In genomic region chr7:80870806-80871205, GRCh38 we compare ENCODE assay signal across 23 cellular contexts. TPM values are rescaled to one million over a fixed set of nuclear protein-coding genes. Genes with fewer than 3 reads are reported as not detected.
A peak's percentile ranks its signal among the peaks of the same experiment; 100 is the strongest.
DNase-seq lines count a peak whose midpoint lies in the region; TF ChIP-seq lines count a peak whose summit lies in the region.
"Had no signal": no experiment of that assay in that cellular context is flagged by ENCODE, and none has a peak within 500 bp of the region (broad histone marks: within the 10 kb centered on the region; RNA-seq: fewer than 3 reads in every experiment).

No MANE protein-coding gene starts in this region.

- in situ Hi-C loops in mammary epithelial cell (cut with MboI; ENCODE audit: low sequenced_read_pairs in 2 of 2): no loop called here

- H3F3A ChIP-seq in neural progenitor cell (ENCODE audit: low read depth): no peaks in the 10 kb centered on the region

- no peak overlapping the region for H2AFZ ChIP-seq in mammary epithelial cell (ENCODE audit: low read depth, low read length)
- H2AFZ ChIP-seq in neural progenitor cell (replicated peaks): no peak overlapping the region

- H3K36me3 ChIP-seq in mammary epithelial cell (ENCODE audit: insufficient read depth, low read length) (peaks cover 12% of the 10 kb centered on the region), neural progenitor cell (no peaks in the 10 kb centered on the region)
- H3K36me3 ChIP-seq: heart left ventricle, stomach, upper lobe of right lung had no signal

- no peak for TF ChIP-seq CTCF in MCF 10A (IDR thresholded peaks at IDR 0.05; ENCODE audit: unreplicated experiment)
- TF ChIP-seq CTCF in mammary epithelial cell (conservative IDR thresholded peaks at IDR 0.05 in 1 of 2, IDR thresholded peaks at IDR 0.05 in 1 of 2; ENCODE audit: extremely low read depth in 1 of 2, insufficient read depth in 1 of 2, low read depth in 1 of 2, low read length in 2 of 2): no peak
- no peak for TF ChIP-seq CTCF in neural progenitor cell (IDR thresholded peaks at IDR 0.05)

- no peaks in the 10 kb centered on the region for H3K9me3 Mint-ChIP-seq in MCF 10A (ENCODE audit: unreplicated experiment)
- H3K9me3 Mint-ChIP-seq in neural progenitor cell: no peaks in the 10 kb centered on the region
- H3K9me3 Mint-ChIP-seq: T-helper 1 cell treated with Interleukin-12 subunit alpha and Interleukin-12 subunit beta and Interleukin-4 antibody, amounts not matched to agents 30 μg/mL and 1 μg/mL, for 36 hours had no signal

- dilution Hi-C loops in mammary epithelial cell (cut with HindIII; ENCODE audit: low sequenced_read_pairs): no loop called here

- peaks cover 30% of the 10 kb centered on the region for H3K4me1 Mint-ChIP-seq in MCF 10A (ENCODE audit: insufficient read depth, unreplicated experiment)
- peaks cover 16% of the 10 kb centered on the region for H3K4me1 Mint-ChIP-seq in neural progenitor cell

- no peak for DNase-seq in MCF 10A (ENCODE audit: unreplicated experiment)
- DNase-seq in mammary epithelial cell: no peak
- no peak for DNase-seq in epithelial cell of prostate (ENCODE audit: low read depth, low spot score)
- DNase-seq in neural progenitor cell (ENCODE audit: low spot score): peak; percentile 2
- DNase-seq in NCI-H2081 treated with DMSO at 0.1 percent for 48 hours (lab: John Stamatoyannopoulos, UW): no peak
- DNase-seq in HUDEP-2 (lab: John Stamatoyannopoulos, UW; ENCODE audit: unreplicated experiment in 76 of 76): no peak
- DNase-seq in stimulated activated naive CD4-positive, alpha-beta T cell (lab: John Stamatoyannopoulos, UW): no peak
- DNase-seq in kidney tubule cell (ENCODE audit: low spot score): no peak
- DNase-seq: activated CD8-positive, alpha-beta T cell treated with anti-CD3 and anti-CD28 coated beads, Interleukin-2, amount 10 ng/mL, durations not matched to agents 7 days and 5 days; activated effector memory CD4-positive, alpha-beta T cell treated with anti-CD3 and anti-CD28 coated beads, Interleukin-2, amount 50 U/mL, for 16 hours; activated T-cell treated with anti-CD3 and anti-CD28 coated beads for 4 hours; C1 segment of cervical spinal cord; Caco-2; dorsolateral prefrontal cortex; heart left ventricle; IMR-90; NCI-H1105; NCI-H2029; NCI-H446; SJCRH30; stomach; upper lobe of right lung had no signal

- H3K4me1 ChIP-seq in mammary epithelial cell (ENCODE audit: insufficient read depth, low read length) (peaks cover 11% of the 10 kb centered on the region), neural progenitor cell (no peaks in the 10 kb centered on the region)
- H3K4me1 ChIP-seq: upper lobe of right lung had no signal

- BruUV-seq in MCF 10A (replicated peaks; lab: Mats Ljungman, UMichigan) (no TSS peak), mammary epithelial cell (replicated peaks; lab: Mats Ljungman, UMichigan) (no TSS peak)

- H3K27ac Mint-ChIP-seq in MCF 10A (ENCODE audit: low read depth, unreplicated experiment): peak overlapping the region; percentile 44
- H3K27ac Mint-ChIP-seq in neural progenitor cell: no peak overlapping the region
- H3K27ac Mint-ChIP-seq: activated CD8-positive, alpha-beta T cell treated with anti-CD3 and anti-CD28 coated beads, Interleukin-2, amount 10 ng/mL, durations not matched to agents 7 days and 5 days; T-helper 1 cell treated with Interleukin-12 subunit alpha and Interleukin-12 subunit beta and Interleukin-4 antibody, amounts not matched to agents 30 μg/mL and 1 μg/mL, for 36 hours had no signal

- no peak overlapping the region for H3K27ac ChIP-seq in mammary epithelial cell (ENCODE audit: insufficient read depth, low read depth, low read length)
- H3K27ac ChIP-seq in epithelial cell of prostate: peak overlapping the region; percentile 44
- no peak overlapping the region for H3K27ac ChIP-seq in neural progenitor cell
- H3K27ac ChIP-seq: dorsolateral prefrontal cortex, SJCRH30, upper lobe of right lung had no signal

- peaks cover 44% of the 10 kb centered on the region for H3K36me3 Mint-ChIP-seq in MCF 10A (ENCODE audit: insufficient read depth, unreplicated experiment)
- peaks cover 3% of the 10 kb centered on the region for H3K36me3 Mint-ChIP-seq in neural progenitor cell

- H3K4me3 Mint-ChIP-seq in MCF 10A (ENCODE audit: unreplicated experiment) (no peak overlapping the region), neural progenitor cell (no peak overlapping the region)
- H3K4me3 Mint-ChIP-seq: activated CD8-positive, alpha-beta T cell treated with anti-CD3 and anti-CD28 coated beads, Interleukin-2, amount 10 ng/mL, durations not matched to agents 7 days and 5 days; T-helper 1 cell treated with Interleukin-12 subunit alpha and Interleukin-12 subunit beta and Interleukin-4 antibody, amounts not matched to agents 30 μg/mL and 1 μg/mL, for 36 hours had no signal

- H3K27me3 ChIP-seq in mammary epithelial cell (ENCODE audit: insufficient read depth, low read length) (no peaks in the 10 kb centered on the region), neural progenitor cell (no peaks in the 10 kb centered on the region)
- H3K27me3 ChIP-seq: dorsolateral prefrontal cortex, heart left ventricle, SJCRH30, stomach, upper lobe of right lung had no signal

- WGBS in mammary epithelial cell (ENCODE audit: low coverage, missing lambda C conversion rate): 70% methylated on average over 3 of the region's 3 CpGs

- CTCF ChIA-PET in MCF 10A (lab: Yijun Ruan, JAX) (interaction anchor here (1.0 kb wide), 1 partner anchor 36 kb away, joined by 3 read pairs; no protein-coding TSS in a partner anchor), mammary epithelial cell (lab: Charles Lee; ENCODE audit: low non-redundant PET) (no interaction called here)

- H3K27me3 Mint-ChIP-seq in MCF 10A (ENCODE audit: insufficient read depth, unreplicated experiment) (no peaks in the 10 kb centered on the region), neural progenitor cell (ENCODE audit: insufficient read depth, low read depth) (peaks cover 2% of the 10 kb centered on the region)

- no peaks in the 10 kb centered on the region for H3K9me3 ChIP-seq in mammary epithelial cell (replicated peaks; ENCODE audit: insufficient read depth, low read length)
- no peaks in the 10 kb centered on the region for H3K9me3 ChIP-seq in neural progenitor cell (ENCODE audit: low read depth)
- H3K9me3 ChIP-seq: Caco-2, heart left ventricle, SJCRH30, stomach, upper lobe of right lung had no signal

- no peak overlapping the region for H3K9ac ChIP-seq in mammary epithelial cell (ENCODE audit: insufficient read depth, low read length)
- no peak overlapping the region for H3K9ac ChIP-seq in neural progenitor cell

- intact Hi-C loops in MCF 10A (cut with micrococcal nuclease): no loop called here
- intact Hi-C loops in mammary epithelial cell (cut with micrococcal nuclease): no loop called here

- H4K20me1 ChIP-seq in mammary epithelial cell (ENCODE audit: insufficient read depth, low read length) (no peaks in the 10 kb centered on the region), neural progenitor cell (ENCODE audit: low read depth) (no peaks in the 10 kb centered on the region)

- POLR2A ChIA-PET in MCF 10A (lab: Yijun Ruan, JAX): interaction anchor here (0.6 to 0.9 kb wide), 2 partner anchors 11 to 12 kb away, joined by 3 to 4 read pairs; no protein-coding TSS in a partner anchor

- H3K4me2 ChIP-seq in mammary epithelial cell (ENCODE audit: insufficient read depth, low read depth, low read length) (no peak overlapping the region), neural progenitor cell (no peak overlapping the region)

- H3K4me3 ChIP-seq in mammary epithelial cell (replicated peaks in 1 of 3; ENCODE audit: insufficient read depth in 1 of 3, low read depth in 2 of 3, low read length in 3 of 3) (no peak overlapping the region), neural progenitor cell (no peak overlapping the region)
- H3K4me3 ChIP-seq: dorsolateral prefrontal cortex, heart left ventricle, SJCRH30, stomach, upper lobe of right lung had no signal

- peaks cover 91% of the 10 kb centered on the region for H3K79me2 ChIP-seq in mammary epithelial cell (ENCODE audit: insufficient read depth, low read length)
- no peaks in the 10 kb centered on the region for H3K79me2 ChIP-seq in neural progenitor cell (ENCODE audit: low read depth)

RNA-seq across cellular contexts. Expression of gene SEMA3C, which starts 48.0 kb away (rescaled TPM):
- total RNA-seq in MCF 10A (2022): 91.0 and 140 TPM in 2 replicates
- total RNA-seq in mammary epithelial cell: 100 to 1,000 TPM; 312 to 708 TPM
- polyA plus RNA-seq in mammary epithelial cell: 140 TPM
- 473 TPM for polyA minus RNA-seq in mammary epithelial cell
- total RNA-seq in neural progenitor cell (ENCODE audit: low replicate concordance): 0.28 and 0.54 TPM in 2 replicates
- total RNA-seq: activated CD8-positive, alpha-beta T cell treated with anti-CD3 and anti-CD28 coated beads, Interleukin-2, amount 10 ng/mL, durations not matched to agents 7 days and 5 days had no signal

Comparison
In these comparisons a context has a peak if more than half of its experiments do, and no peak if none do; other contexts are left out.
1. RNA of gene SEMA3C, which starts 48.0 kb away (total RNA-seq): 312 to 708 TPM in mammary epithelial cell and 91.0 to 140 TPM in MCF 10A; 0.28 to 0.54 TPM in neural progenitor cell; every median in the first group is over 10 times any median in the second.